ENCODE assay signal across 1 cellular context in genomic region chr17:80425835-80426426, GRCh38.
TF ChIP-seq lines count a peak whose summit lies in the region.

No MANE protein-coding gene starts in this region.

TF ChIP-seq in SK-N-SH treated with all-trans-retinoic acid at 6 μM for 48 hours, 23 proteins besides CTCF, POLR2A, EP300 and RAD21 (continued from another document):
- TF ChIP-seq, protein P1, sequence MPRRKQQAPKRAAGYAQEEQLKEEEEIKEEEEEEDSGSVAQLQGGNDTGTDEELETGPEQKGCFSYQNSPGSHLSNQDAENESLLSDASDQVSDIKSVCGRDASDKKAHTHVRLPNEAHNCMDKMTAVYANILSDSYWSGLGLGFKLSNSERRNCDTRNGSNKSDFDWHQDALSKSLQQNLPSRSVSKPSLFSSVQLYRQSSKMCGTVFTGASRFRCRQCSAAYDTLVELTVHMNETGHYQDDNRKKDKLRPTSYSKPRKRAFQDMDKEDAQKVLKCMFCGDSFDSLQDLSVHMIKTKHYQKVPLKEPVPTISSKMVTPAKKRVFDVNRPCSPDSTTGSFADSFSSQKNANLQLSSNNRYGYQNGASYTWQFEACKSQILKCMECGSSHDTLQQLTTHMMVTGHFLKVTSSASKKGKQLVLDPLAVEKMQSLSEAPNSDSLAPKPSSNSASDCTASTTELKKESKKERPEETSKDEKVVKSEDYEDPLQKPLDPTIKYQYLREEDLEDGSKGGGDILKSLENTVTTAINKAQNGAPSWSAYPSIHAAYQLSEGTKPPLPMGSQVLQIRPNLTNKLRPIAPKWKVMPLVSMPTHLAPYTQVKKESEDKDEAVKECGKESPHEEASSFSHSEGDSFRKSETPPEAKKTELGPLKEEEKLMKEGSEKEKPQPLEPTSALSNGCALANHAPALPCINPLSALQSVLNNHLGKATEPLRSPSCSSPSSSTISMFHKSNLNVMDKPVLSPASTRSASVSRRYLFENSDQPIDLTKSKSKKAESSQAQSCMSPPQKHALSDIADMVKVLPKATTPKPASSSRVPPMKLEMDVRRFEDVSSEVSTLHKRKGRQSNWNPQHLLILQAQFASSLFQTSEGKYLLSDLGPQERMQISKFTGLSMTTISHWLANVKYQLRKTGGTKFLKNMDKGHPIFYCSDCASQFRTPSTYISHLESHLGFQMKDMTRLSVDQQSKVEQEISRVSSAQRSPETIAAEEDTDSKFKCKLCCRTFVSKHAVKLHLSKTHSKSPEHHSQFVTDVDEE (CRISPR knock-in tag; IDR thresholded peaks at IDR 0.05) = no peak
- TF ChIP-seq OSR1 (CRISPR knock-in tag; IDR thresholded peaks at IDR 0.05) (no peak), ZNF565 (CRISPR knock-in tag; conservative IDR thresholded peaks at IDR 0.05; ENCODE audit: low read depth) (no peak), ISL1 (CRISPR knock-in tag; IDR thresholded peaks at IDR 0.05) (no peak), ZFP30 (CRISPR knock-in tag; IDR thresholded peaks at IDR 0.05) (no peak), PPARA (CRISPR knock-in tag; IDR thresholded peaks at IDR 0.05; ENCODE audit: borderline replicate concordance) (no peak), CSDC2 (CRISPR knock-in tag; IDR thresholded peaks at IDR 0.05) (no peak), POU6F1 (CRISPR knock-in tag; IDR thresholded peaks at IDR 0.05; ENCODE audit: borderline replicate concordance, low read depth) (no peak), ZNF8 (CRISPR knock-in tag; IDR thresholded peaks at IDR 0.05) (no peak), BACH2 (CRISPR knock-in tag; IDR thresholded peaks at IDR 0.05; ENCODE audit: borderline replicate concordance) (no peak)
